In the genomic region with DNA sequence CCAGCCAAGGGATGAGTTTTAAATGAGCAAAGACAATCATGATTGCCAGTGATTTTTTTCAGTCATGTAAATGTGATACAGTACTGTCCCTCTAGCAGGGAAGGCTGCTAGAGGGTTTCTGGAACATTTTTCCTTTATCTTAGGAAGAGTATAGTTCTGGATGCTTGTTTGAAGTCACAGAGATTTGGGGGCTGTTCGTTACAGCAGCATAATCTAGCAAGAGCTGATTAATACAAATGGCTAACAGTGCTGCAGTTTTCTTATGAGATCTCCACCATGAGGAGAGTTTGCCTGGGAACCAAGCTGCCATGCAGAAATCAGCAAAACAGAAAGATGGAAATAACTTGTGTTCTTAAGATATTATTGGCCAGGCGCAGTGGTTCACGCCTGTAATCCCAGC, we compare ENCODE assay signal across 12 cellular contexts. TPM values are rescaled to one million over a fixed set of nuclear protein-coding genes. Genes with fewer than 3 reads are reported as not detected.
"Had no signal": no experiment of that assay in that cellular context is flagged by ENCODE, and none has a peak within 500 bp of the region (broad histone marks: within the 10 kb centered on the region; RNA-seq: fewer than 3 reads in every experiment).

No MANE protein-coding gene starts in this region.

- H3K27ac ChIP-seq: GM23248 had no signal

- H3K4me2 ChIP-seq: GM23338 had no signal

- H2AFZ ChIP-seq: GM23248, GM23338 had no signal

- H3K9ac ChIP-seq: GM23248 had no signal

- DNase-seq: GM23248, GOT3, H7, H9, HCEC 1CT, HFFc6 had no signal

- H3K4me1 ChIP-seq: HAP-1 had no signal

- FAIRE-seq: H1, H54 had no signal

- ATAC-seq: GM23338, HCT116 had no signal

- H3K4me3 ChIP-seq: GM23248, GM23338, HAP-1 had no signal

- H3K36me3 ChIP-seq: HAP-1 had no signal

RNA-seq across cellular contexts. Expression of a gene that starts 42.7 kb away (rescaled TPM):
- total RNA-seq: GM23248, H4, H7, H9, HFFc6 had no signal
- polyA plus RNA-seq: GM23248 had no signal
